In the genomic region with DNA sequence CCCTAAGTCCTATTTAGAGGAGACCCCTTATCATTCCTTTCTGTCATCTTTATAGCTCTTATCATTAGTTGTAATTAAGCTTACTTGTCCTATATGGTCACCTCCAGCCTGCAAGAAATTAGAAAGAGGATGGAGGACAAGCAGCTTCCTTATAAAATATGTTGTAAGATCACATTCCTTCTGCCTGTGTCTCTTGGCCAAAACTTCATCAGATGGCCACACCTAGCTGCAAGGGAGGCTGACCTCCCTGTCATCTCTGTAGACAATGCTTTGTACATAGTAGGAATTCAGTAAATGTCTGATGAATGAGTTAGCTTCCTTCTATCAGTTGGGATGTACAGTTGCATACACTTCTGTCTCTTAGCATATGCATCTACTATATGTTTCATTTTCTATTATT, we compare ENCODE assay signal across 9 cellular contexts. TPM values are rescaled to one million over a fixed set of nuclear protein-coding genes. Genes with fewer than 3 reads are reported as not detected.
A peak's percentile ranks its signal among the peaks of the same experiment; 100 is the strongest.
DNase-seq lines count a peak whose midpoint lies in the region; ATAC-seq and TF ChIP-seq lines count a peak whose summit lies in the region.
"Had no signal": no experiment of that assay in that cellular context is flagged by ENCODE, and none has a peak within 500 bp of the region (broad histone marks: within the 10 kb centered on the region; RNA-seq: fewer than 3 reads in every experiment).

No MANE protein-coding gene starts in this region.

- H3K9ac ChIP-seq in SU-DHL-6 (ENCODE audit: low read length) (no peak overlapping the region), trophoblast cell (ENCODE audit: low read length) (no peak overlapping the region)

- H4K20me1 ChIP-seq in SU-DHL-6 (ENCODE audit: low read depth, low read length): no peaks in the 10 kb centered on the region

- H2BK120ac ChIP-seq in trophoblast cell (ENCODE audit: insufficient read depth, low read length, poor library complexity): no peak overlapping the region

- peaks cover 13% of the 10 kb centered on the region for H3F3A ChIP-seq in SU-DHL-6 (ENCODE audit: insufficient read depth)

- H3K27me3 ChIP-seq in SU-DHL-6 (ENCODE audit: low read length) (no peaks in the 10 kb centered on the region), trophoblast cell (ENCODE audit: insufficient read depth, low read length) (no peaks in the 10 kb centered on the region), transverse colon (no peaks in the 10 kb centered on the region)

- peaks cover 21% of the 10 kb centered on the region for H3K79me2 ChIP-seq in SU-DHL-6 (ENCODE audit: insufficient read depth, low read length)
- H3K79me2 ChIP-seq in trophoblast cell (ENCODE audit: control insufficient read depth, insufficient read depth, low read length, poor library complexity): peaks cover 9% of the 10 kb centered on the region

- H3K27ac Mint-ChIP-seq in T-helper 2 cell treated with Interferon-gamma antibody and Interleukin-4, amounts not matched to agents 5 μg/mL and 100 μg/mL, for 36 hours: peak overlapping the region; percentile 94

- ATAC-seq in GM21717 (IDR thresholded peaks at IDR 0.05; ENCODE audit: unreplicated experiment): no peak

- H3K4me1 ChIP-seq in trophoblast cell (ENCODE audit: control insufficient read depth in 1 of 2, insufficient read depth in 2 of 2, low read length in 2 of 2): peaks cover 0 to 5% of the 10 kb centered on the region in 2 experiments
- peaks cover 8 to 32% (median 14%) of the 10 kb centered on the region in 4 donors for H3K4me1 ChIP-seq in transverse colon

- H2AK5ac ChIP-seq in trophoblast cell (ENCODE audit: low read length): no peak overlapping the region

- intact Hi-C loops in transverse colon (cut with DNase I; ENCODE audit: low total_unique reads): no loop called here

- peaks cover 57% of the 10 kb centered on the region for H3K36me3 Mint-ChIP-seq in T-helper 2 cell treated with Interferon-gamma antibody and Interleukin-4, amounts not matched to agents 5 μg/mL and 100 μg/mL, for 36 hours (ENCODE audit: low read depth)

- H3K27ac ChIP-seq in SU-DHL-6 (ENCODE audit: low read depth, low read length): no peak overlapping the region
- H3K27ac ChIP-seq in trophoblast cell (ENCODE audit: low read depth, low read length): no peak overlapping the region
- no peak overlapping the region for H3K27ac ChIP-seq in transverse colon

- H3K4me1 Mint-ChIP-seq in T-helper 2 cell treated with Interferon-gamma antibody and Interleukin-4, amounts not matched to agents 5 μg/mL and 100 μg/mL, for 36 hours (ENCODE audit: low read depth): peaks cover 22% of the 10 kb centered on the region

- no peak overlapping the region for H4K12ac ChIP-seq in trophoblast cell (ENCODE audit: low read depth, low read length)

- H2AFZ ChIP-seq in SU-DHL-6 (ENCODE audit: low read depth, low read length, severe bottlenecking) (no peak overlapping the region), trophoblast cell (ENCODE audit: insufficient read depth, low read length, poor library complexity) (no peak overlapping the region)

- no peak overlapping the region for H3K18ac ChIP-seq in trophoblast cell (ENCODE audit: low read length)

- H2BK5ac ChIP-seq in trophoblast cell (ENCODE audit: low read depth, low read length, poor library complexity): no peak overlapping the region

- H4K91ac ChIP-seq in trophoblast cell (ENCODE audit: low read depth, low read length): no peak overlapping the region

- in situ Hi-C loops in transverse colon (cut with MboI; ENCODE audit: low pct_ligation_motif_present in 1 of 4, low pct_unique_long_range_greater_than_20kb in 1 of 4, low sequenced_read_pairs in 3 of 4): loop anchor here in 1 of 4 donors (25.0 kb wide), 1 partner anchor 111 kb away; no protein-coding TSS in a partner anchor

- TF ChIP-seq EP300 in transverse colon (IDR thresholded peaks at IDR 0.05; ENCODE audit: low read depth): no peak

- no peaks in the 10 kb centered on the region for H3K9me3 ChIP-seq in SU-DHL-6 (ENCODE audit: insufficient read depth, low read length)
- H3K9me3 ChIP-seq in trophoblast cell (ENCODE audit: insufficient read depth, low read depth, low read length): no peaks in the 10 kb centered on the region
- no peaks in the 10 kb centered on the region for H3K9me3 ChIP-seq in transverse colon

- H3K4me2 ChIP-seq in SU-DHL-6 (ENCODE audit: low read depth, low read length, poor library complexity, severe bottlenecking): peak overlapping the region; percentile 80
- peak overlapping the region; percentile 88 for H3K4me2 ChIP-seq in trophoblast cell (ENCODE audit: low read length)

- TF ChIP-seq CTCF in SU-DHL-6 (IDR thresholded peaks at IDR 0.05; ENCODE audit: insufficient read depth, low read length, poor library complexity, severe bottlenecking): no peak
- no peak for TF ChIP-seq CTCF in epithelial cell of esophagus (IDR thresholded peaks at IDR 0.05; ENCODE audit: insufficient read depth, low read depth, low read length, missing control alignments)
- TF ChIP-seq CTCF in transverse colon (IDR thresholded peaks at IDR 0.05): no peak

- H3K23ac ChIP-seq in trophoblast cell (ENCODE audit: low read length): no peak overlapping the region

- no peak for DNase-seq in T-helper 2 cell treated with Interferon-gamma antibody and Interleukin-4, amounts not matched to agents 5 μg/mL and 100 μg/mL, for 36 hours (ENCODE audit: low spot score)
- DNase-seq in T-helper 2 cell: no peak
- peak; percentile 56 for DNase-seq in epithelial cell of esophagus (ENCODE audit: low read depth)
- DNase-seq in trophoblast cell: peak; percentile 60 to 76
- no peak for DNase-seq in transverse colon
- no peak for DNase-seq in LoVo (ENCODE audit: low spot score)
- DNase-seq: NCI-H1092 treated with DMSO at 0.1 percent for 48 hours had no signal

- peak overlapping the region; percentile 92 for H3K4me3 Mint-ChIP-seq in T-helper 2 cell treated with Interferon-gamma antibody and Interleukin-4, amounts not matched to agents 5 μg/mL and 100 μg/mL, for 36 hours

- TF ChIP-seq POLR2A in transverse colon (IDR thresholded peaks at IDR 0.05): no peak

- H3K4me3 ChIP-seq in SU-DHL-6 (ENCODE audit: insufficient read depth, low read length, poor library complexity, severe bottlenecking): peak overlapping the region; percentile 69
- no peak overlapping the region for H3K4me3 ChIP-seq in epithelial cell of esophagus (ENCODE audit: low read length)
- no peak overlapping the region for H3K4me3 ChIP-seq in trophoblast cell (ENCODE audit: low read depth, low read length)
- H3K4me3 ChIP-seq in transverse colon: peak overlapping the region in 1 of 4 donors; percentile 71

- H3K36me3 ChIP-seq in SU-DHL-6 (ENCODE audit: low read length): peaks cover 37% of the 10 kb centered on the region
- H3K36me3 ChIP-seq in trophoblast cell (ENCODE audit: control insufficient read depth in 1 of 2, insufficient read depth in 2 of 2, low read length in 2 of 2): peaks cover 16 to 30% of the 10 kb centered on the region in 2 experiments
- peaks cover 0 to 48% (median 24%) of the 10 kb centered on the region in 4 donors for H3K36me3 ChIP-seq in transverse colon

- H4K8ac ChIP-seq in trophoblast cell (ENCODE audit: low read depth, low read length): no peak overlapping the region

- no peaks in the 10 kb centered on the region for H3K27me3 Mint-ChIP-seq in T-helper 2 cell treated with Interferon-gamma antibody and Interleukin-4, amounts not matched to agents 5 μg/mL and 100 μg/mL, for 36 hours (ENCODE audit: low read depth)

- H2BK12ac ChIP-seq in trophoblast cell (ENCODE audit: low read length): no peak overlapping the region

- H3K14ac ChIP-seq in trophoblast cell (ENCODE audit: low read length): no peak overlapping the region

- peak overlapping the region; percentile 76 for H3K4ac ChIP-seq in trophoblast cell (ENCODE audit: low read depth, low read length)

- no peaks in the 10 kb centered on the region for H3K9me3 Mint-ChIP-seq in T-helper 2 cell treated with Interferon-gamma antibody and Interleukin-4, amounts not matched to agents 5 μg/mL and 100 μg/mL, for 36 hours

- peaks cover 7% of the 10 kb centered on the region for H3K79me1 ChIP-seq in trophoblast cell (ENCODE audit: low read length)

- H3K9me2 ChIP-seq in SU-DHL-6 (replicated peaks; ENCODE audit: insufficient read depth, low read length): no peaks in the 10 kb centered on the region

RNA-seq across cellular contexts. Expression of a gene that starts 1.9 kb away (rescaled TPM):
- 17.6 and 18.4 TPM in 2 replicates for polyA plus RNA-seq in trophoblast cell (2013)
- total RNA-seq in transverse colon: 100 to 1,000 TPM in 3 of 4 donors, 10 to 100 TPM in 1; 65.3 to 371 (median 187) TPM

RNA-seq across cellular contexts. Expression of a gene that starts 2.0 kb away (rescaled TPM):
- polyA plus RNA-seq in trophoblast cell (2013): 23.5 and 25.5 TPM in 2 replicates
- 10 to 100 TPM in 3 of 4 donors, 1 to 10 TPM in 1; 3.6 to 19.5 (median 18.6) TPM for total RNA-seq in transverse colon

RNA-seq across cellular contexts. Expression of a gene that starts 56.6 kb away (rescaled TPM):
- 6.4 and 6.6 TPM in 2 replicates for polyA plus RNA-seq in trophoblast cell (2013)
- 10 to 100 TPM; 41.4 to 68.9 (median 52.0) TPM for total RNA-seq in transverse colon

Comparison
In these comparisons a context has a peak if more than half of its experiments do, and no peak if none do; other contexts are left out.
1. DNase-seq: peak in epithelial cell of esophagus (single experiment) and trophoblast cell (2 of 2); none in T-helper 2 cell treated with Interferon-gamma antibody and Interleukin-4, amounts not matched to agents 5 μg/mL and 100 μg/mL, for 36 hours (single experiment), T-helper 2 cell (0 of 5), transverse colon (single experiment) and LoVo (single experiment).